1 cellular context compared by ENCODE assay signal in genomic region chr10:12321641-12322040, GRCh38.
TF ChIP-seq lines count a peak whose summit lies in the region.

No MANE protein-coding gene starts in this region.

TF ChIP-seq in HCT116, 20 proteins besides CTCF, POLR2A, EP300 and RAD21 (continued from another document):
- TF ChIP-seq REST (IDR thresholded peaks at IDR 0.05; ENCODE audit: low read depth) (no peak), ZFX (IDR thresholded peaks at IDR 0.05) (no peak)
